In the genomic region with DNA sequence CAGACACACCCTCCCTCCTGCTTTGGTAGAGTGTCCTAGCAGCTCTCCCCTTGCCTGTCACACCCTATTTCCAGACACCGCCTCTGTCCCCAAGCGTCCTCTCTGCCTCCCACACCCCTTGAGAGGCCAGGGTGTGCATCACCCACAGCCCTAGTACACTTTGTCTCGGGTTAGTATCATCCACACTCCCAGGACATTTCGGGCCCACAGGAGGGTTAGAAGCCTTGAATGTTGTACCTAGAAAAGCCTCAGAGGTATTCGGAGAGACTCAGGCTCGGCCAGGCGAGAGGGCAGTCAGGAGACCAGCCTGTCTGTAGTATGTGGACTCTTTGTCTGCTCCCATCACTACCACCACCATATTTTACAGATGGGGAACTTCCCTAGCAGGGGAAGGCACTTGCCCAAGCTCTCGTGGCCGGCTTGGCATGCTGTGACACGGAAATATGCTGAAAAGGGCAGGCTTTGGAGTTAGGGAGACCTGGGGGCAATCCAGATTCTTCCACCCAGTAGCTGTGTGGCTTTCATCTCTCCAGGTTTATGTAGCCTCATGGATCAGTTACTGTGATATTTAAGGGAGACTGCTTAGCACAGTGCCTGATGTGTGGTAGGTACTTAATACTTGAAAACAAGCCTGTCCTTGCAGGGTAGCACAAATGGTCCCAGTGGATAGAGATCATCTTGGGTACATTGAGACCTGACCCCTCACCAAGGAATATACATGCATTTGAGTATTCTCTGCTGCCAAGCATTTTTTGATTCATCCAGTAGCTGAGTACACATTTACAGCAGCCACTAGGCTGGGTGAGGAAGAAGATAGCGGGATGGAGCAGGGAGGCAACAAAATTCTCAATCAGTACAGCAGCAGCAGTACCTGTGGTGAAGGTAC, we compare ENCODE assay signal across 8 cellular contexts. TPM values are rescaled to one million over a fixed set of nuclear protein-coding genes. Genes with fewer than 3 reads are reported as not detected.
DNase-seq lines count a peak whose midpoint lies in the region; ATAC-seq, FAIRE-seq and TF ChIP-seq lines count a peak whose summit lies in the region.

No MANE protein-coding gene starts in this region.

- no peaks in the 10 kb centered on the region for H3K9me2 ChIP-seq in OCI-LY1 (ENCODE audit: low read depth, low read length)

- no peak overlapping the region for H2BK20ac ChIP-seq in H1 (ENCODE audit: low read length)

- H3K14ac ChIP-seq in H1 (ENCODE audit: insufficient read length) = no peak overlapping the region

- no peak for TF ChIP-seq POLR2A in H1 (IDR thresholded peaks at IDR 0.05; ENCODE audit: control extremely low read depth in 1 of 2, low read depth in 2 of 2, low read length in 2 of 2)

- H4K5ac ChIP-seq in H1 (ENCODE audit: insufficient read length, low read depth, low read length) = no peak overlapping the region

- H3K23ac ChIP-seq in H1 (ENCODE audit: insufficient read length) = no peak overlapping the region

- no peak for TF ChIP-seq EP300 in H1 (IDR thresholded peaks at IDR 0.05; ENCODE audit: borderline replicate concordance in 1 of 2, low read depth in 2 of 2, low read length in 2 of 2)

- no peaks in the 10 kb centered on the region for H3K27me3 Mint-ChIP-seq in CD4-positive, CD25-positive, alpha-beta regulatory T cell

- H4K91ac ChIP-seq in H1 (replicated peaks; ENCODE audit: insufficient read length, low read length) = no peak overlapping the region

- ATAC-seq in CD4-positive, CD25-positive, alpha-beta regulatory T cell (ENCODE audit: low read depth in 2 of 2) = no peak
- ATAC-seq in GM18907 (IDR thresholded peaks at IDR 0.05; ENCODE audit: unreplicated experiment) (no peak), HG03571 (IDR thresholded peaks at IDR 0.05; ENCODE audit: unreplicated experiment) (no peak)

- no peak overlapping the region for H2AK5ac ChIP-seq in H1 (ENCODE audit: low read depth, low read length)

- H3K4me1 Mint-ChIP-seq in CD4-positive, CD25-positive, alpha-beta regulatory T cell = peaks cover 12 to 58% (median 41%) of the 10 kb centered on the region in 4 donors

- peaks cover 44% of the 10 kb centered on the region for H3K4me1 ChIP-seq in CD4-positive, CD25-positive, alpha-beta regulatory T cell (ENCODE audit: control insufficient read depth, insufficient read depth, low read length, poor library complexity, severe bottlenecking)
- peaks cover 33% of the 10 kb centered on the region for H3K4me1 ChIP-seq in OCI-LY1 (ENCODE audit: insufficient read depth, low read length, severe bottlenecking)
- peaks cover 0 to 14% (median 10%) of the 10 kb centered on the region in 4 experiments; a peak in 6 of 7 replicates for H3K4me1 ChIP-seq in H1 (replicated peaks in 1 of 4; ENCODE audit: control insufficient read depth in 3 of 4, insufficient read depth in 4 of 4, low read length in 3 of 4)
- peaks cover 21% of the 10 kb centered on the region for H3K4me1 ChIP-seq in neuron (ENCODE audit: insufficient read depth, low read length)

- H3K79me1 ChIP-seq in H1 (ENCODE audit: low read depth, low read length) = peaks cover 14% of the 10 kb centered on the region

- H2BK120ac ChIP-seq in H1 (replicated peaks; ENCODE audit: low read depth, low read length) = no peak overlapping the region

- no peaks in the 10 kb centered on the region for H3F3A ChIP-seq in OCI-LY1 (ENCODE audit: insufficient read depth, low read length)

- H2AFZ ChIP-seq in OCI-LY1 (ENCODE audit: low read length) (no peak overlapping the region), H1 (ENCODE audit: low read length) (no peak overlapping the region), neuron (ENCODE audit: low read depth, low read length) (no peak overlapping the region)

- H3K36me3 Mint-ChIP-seq in CD4-positive, CD25-positive, alpha-beta regulatory T cell = peaks cover 36% of the 10 kb centered on the region

- TF ChIP-seq CTCF in OCI-LY1 (IDR thresholded peaks at IDR 0.05; ENCODE audit: low read length) = no peak
- no peak for TF ChIP-seq CTCF in H1 (IDR thresholded peaks at IDR 0.05; ENCODE audit: control extremely low read depth in 1 of 3, insufficient read depth in 1 of 3, low read depth in 1 of 3, low read length in 3 of 3)

- peaks cover 29% of the 10 kb centered on the region for H3K36me3 ChIP-seq in CD4-positive, CD25-positive, alpha-beta regulatory T cell (ENCODE audit: control insufficient read depth, insufficient read depth, low read length)
- H3K36me3 ChIP-seq in OCI-LY1 (ENCODE audit: insufficient read depth, low read length) (peaks cover 34% of the 10 kb centered on the region), H1 (ENCODE audit: control insufficient read depth in 2 of 4, insufficient read depth in 4 of 4, low read length in 3 of 4) (peaks cover 6 to 22% (median 15%) of the 10 kb centered on the region in 4 experiments), neuron (ENCODE audit: insufficient read depth, low read length) (peaks cover 35% of the 10 kb centered on the region)

- H3K4me3 Mint-ChIP-seq in CD4-positive, CD25-positive, alpha-beta regulatory T cell = peak overlapping the region; percentile 95 to 100 (median 96)

- no peak overlapping the region for H2BK15ac ChIP-seq in H1 (ENCODE audit: low read length)

- peak overlapping the region; percentile 54 for H3K4ac ChIP-seq in H1 (replicated peaks; ENCODE audit: insufficient read length, low read depth, low read length)

- no peak overlapping the region for H3K18ac ChIP-seq in H1 (ENCODE audit: extremely low read depth, low read length)

- H3K4me3 ChIP-seq in CD4-positive, CD25-positive, alpha-beta regulatory T cell (ENCODE audit: low read depth, low read length) = peak overlapping the region; percentile 76
- peak overlapping the region; percentile 82 for H3K4me3 ChIP-seq in OCI-LY1 (ENCODE audit: low read depth, low read length, poor library complexity, severe bottlenecking)
- H3K4me3 ChIP-seq in H1 (ENCODE audit: extremely low read depth in 1 of 4, insufficient read depth in 2 of 4, low read depth in 3 of 4, low read length in 4 of 4) = peak overlapping the region; percentile 90 to 97 (median 91); a peak in 7 of 8 replicates
- H3K4me3 ChIP-seq in neuron (ENCODE audit: low read length) = peak overlapping the region; percentile 86

- no peak for FAIRE-seq in H1 (lab: Jason Lieb, UNC)

- CTCF ChIA-PET in H1 (lab: Charles Lee; ENCODE audit: partially characterized antibody) = interaction anchor here (0.8 to 3.9 kb wide), 11 partner anchors 9 to 590 kb away, joined by 3 to 37 read pairs (median 8); no protein-coding TSS in a partner anchor

- WGBS in H1 (ENCODE audit: extremely low coverage in 1 of 2, insufficient coverage in 1 of 2, insufficient read length in 1 of 2, insufficient replicate concordance in 2 of 2, low coverage in 1 of 2, low lambda C conversion rate in 2 of 2, missing lambda C conversion rate in 1 of 2), 2 experiments = 75% methylated on average over 11 of the region's 11 CpGs; no CpG with 5 or more reads in 1 of the 2 experiments

- no peak overlapping the region; the same call in 1 of the 2 replicates for H4K8ac ChIP-seq in H1 (ENCODE audit: extremely low read depth, insufficient read depth, low read length)

- H3K9me3 ChIP-seq in CD4-positive, CD25-positive, alpha-beta regulatory T cell (ENCODE audit: control insufficient read depth in 2 of 2, low read length in 2 of 2) = no peaks in the 10 kb centered on the region
- H3K9me3 ChIP-seq in OCI-LY1 (ENCODE audit: low read length) = no peaks in the 10 kb centered on the region
- no peaks in the 10 kb centered on the region for H3K9me3 ChIP-seq in H1 (ENCODE audit: insufficient read depth in 2 of 2, low read depth in 1 of 2, low read length in 1 of 2)
- H3K9me3 ChIP-seq in neuron (ENCODE audit: low read length) = peaks cover 3% of the 10 kb centered on the region

- peaks cover 14% of the 10 kb centered on the region for H3K23me2 ChIP-seq in H1 (ENCODE audit: low read depth, low read length)

- no peaks in the 10 kb centered on the region for H3K9me3 Mint-ChIP-seq in CD4-positive, CD25-positive, alpha-beta regulatory T cell

- no peak overlapping the region for H2BK12ac ChIP-seq in H1 (ENCODE audit: low read depth, low read length)

- H3K56ac ChIP-seq in H1 (replicated peaks; ENCODE audit: insufficient read length, low read depth, low read length) = no peak overlapping the region

- H3K27ac Mint-ChIP-seq in CD4-positive, CD25-positive, alpha-beta regulatory T cell = peak overlapping the region; percentile 12 to 96 (median 95)

- H3K9ac ChIP-seq in OCI-LY1 (ENCODE audit: low read length) = peak overlapping the region; percentile 93
- H3K9ac ChIP-seq in H1 (replicated peaks in 1 of 4; ENCODE audit: extremely low read depth in 1 of 4, low read depth in 3 of 4, low read length in 3 of 4) = peak overlapping the region in 2 of 4 experiments; percentile 85; a peak in 3 of 7 replicates

- DNase-seq in CD4-positive, CD25-positive, alpha-beta regulatory T cell = no peak
- peak in 1 of 2 experiments; percentile 19 for DNase-seq in H1 (ENCODE audit: low read depth in 1 of 2, low spot score in 2 of 2)
- DNase-seq in NCI-H1694 (lab: John Stamatoyannopoulos, UW) = no peak
- DNase-seq in NCI-H2029 (lab: John Stamatoyannopoulos, UW) = no peak

- TF ChIP-seq RAD21 in H1 (IDR thresholded peaks at IDR 0.05 in 1 of 2, conservative IDR thresholded peaks at IDR 0.05 in 1 of 2; ENCODE audit: low read depth in 2 of 2, low read length in 2 of 2) = no peak

- POLR2A ChIA-PET in H1 (lab: Charles Lee; ENCODE audit: partially characterized antibody) = interaction anchor here (0.5 to 4.7 kb wide), 17 partner anchors 8 to 242 kb away, joined by 3 to 46 read pairs (median 4); partner anchors contain the start of genes LSM3 and XPC

- no peaks in the 10 kb centered on the region for H3K27me3 ChIP-seq in CD4-positive, CD25-positive, alpha-beta regulatory T cell (ENCODE audit: control insufficient read depth, insufficient read depth, low read length)
- no peaks in the 10 kb centered on the region for H3K27me3 ChIP-seq in OCI-LY1 (ENCODE audit: insufficient read depth, low read length)
- H3K27me3 ChIP-seq in H1 (replicated peaks in 1 of 4; ENCODE audit: control insufficient read depth in 3 of 4, extremely low read depth in 1 of 4, insufficient read depth in 3 of 4, low read length in 3 of 4) = no peaks in the 10 kb centered on the region
- H3K27me3 ChIP-seq in neuron (ENCODE audit: insufficient read depth, low read length) = no peaks in the 10 kb centered on the region

- H4K20me1 ChIP-seq in OCI-LY1 (ENCODE audit: insufficient read depth, low read length) = no peaks in the 10 kb centered on the region
- H4K20me1 ChIP-seq in H1 (replicated peaks in 1 of 2; ENCODE audit: control insufficient read depth in 1 of 2, insufficient read depth in 2 of 2, low read length in 2 of 2) = peaks cover 2 to 15% of the 10 kb centered on the region in 2 experiments

- H3K27ac ChIP-seq in CD4-positive, CD25-positive, alpha-beta regulatory T cell (ENCODE audit: insufficient read depth, low read length, poor library complexity, severe bottlenecking) = no peak overlapping the region
- H3K27ac ChIP-seq in OCI-LY1 (ENCODE audit: low read depth, low read length, poor library complexity, severe bottlenecking) = no peak overlapping the region
- no peak overlapping the region for H3K27ac ChIP-seq in H1 (ENCODE audit: low read depth, low read length)

- H3K4me2 ChIP-seq in OCI-LY1 (ENCODE audit: low read length) (peak overlapping the region; percentile 92), H1 (ENCODE audit: insufficient read depth in 1 of 2, low read depth in 2 of 2, low read length in 2 of 2) (peak overlapping the region; percentile 96 to 99)

- H3K79me2 ChIP-seq in OCI-LY1 (ENCODE audit: insufficient read depth, low read length) = peaks cover 21% of the 10 kb centered on the region; the same call in 1 of the 2 replicates
- peaks cover 7 to 33% of the 10 kb centered on the region in 2 experiments for H3K79me2 ChIP-seq in H1 (ENCODE audit: control insufficient read depth in 1 of 2, insufficient read depth in 2 of 2, low read length in 2 of 2)

- H2BK5ac ChIP-seq in H1 (ENCODE audit: low read depth, low read length) = no peak overlapping the region

RNA-seq across cellular contexts. Expression of gene TMEM43, which starts 1.4 kb away (rescaled TPM):
- total RNA-seq in CD4-positive, CD25-positive, alpha-beta regulatory T cell = 50.2 TPM
- polyA plus RNA-seq in CD4-positive, CD25-positive, alpha-beta regulatory T cell = 10 to 100 TPM; 73.7 to 81.0 (median 76.3) TPM
- 27.0 and 27.4 TPM in 2 replicates for total RNA-seq in H1 (2021; fragmentation: NEBNext Ultra II Directional; extraction: Animal tissue kit (Norgen Biotek cat#: 25700))
- polyA plus RNA-seq in H1 (2011; rRNA removed) = 33.7 and 38.2 TPM in 2 replicates
- polyA plus RNA-seq in H1 (2011; cell fraction: cytosol; rRNA removed) = 33.9 TPM
- 39.5 TPM for polyA plus RNA-seq in H1 (2011; cell fraction: nucleus; rRNA removed)
- 21.2 to 24.6 TPM (median 23.9 TPM) in 4 replicates for polyA plus RNA-seq in H1 (2012, experiment 1 of 2)
- 22.3 TPM for polyA plus RNA-seq in H1 (2012, experiment 2 of 2)
- 34.5 TPM for polyA plus RNA-seq in H1 (2013, experiment 1 of 2)
- polyA plus RNA-seq in H1 (2013, experiment 2 of 2) = 37.3 TPM
- polyA minus RNA-seq in H1 (2011; rRNA and poly(A)+ RNA removed) = 35.2 and 35.8 TPM in 2 replicates
- 14.5 TPM for polyA minus RNA-seq in H1 (2011; cell fraction: cytosol; rRNA and poly(A)+ RNA removed)
- 13.5 TPM for polyA minus RNA-seq in H1 (2011; cell fraction: nucleus; rRNA and poly(A)+ RNA removed)

RNA-seq across cellular contexts. Expression of gene CHCHD4, which starts 1.6 kb away (rescaled TPM):
- 3.6 TPM for total RNA-seq in CD4-positive, CD25-positive, alpha-beta regulatory T cell
- 10 to 100 TPM; 10.3 to 21.1 (median 16.5) TPM for polyA plus RNA-seq in CD4-positive, CD25-positive, alpha-beta regulatory T cell
- total RNA-seq in H1 (2021; fragmentation: NEBNext Ultra II Directional; extraction: Animal tissue kit (Norgen Biotek cat#: 25700)) = 20.6 and 22.3 TPM in 2 replicates
- 10.8 and 15.0 TPM in 2 replicates for polyA plus RNA-seq in H1 (2011; rRNA removed)
- polyA plus RNA-seq in H1 (2011; cell fraction: cytosol; rRNA removed) = 17.2 TPM
- 4.9 TPM for polyA plus RNA-seq in H1 (2011; cell fraction: nucleus; rRNA removed)
- polyA plus RNA-seq in H1 (2012, experiment 1 of 2) = 17.2 to 24.5 TPM (median 20.8 TPM) in 4 replicates
- polyA plus RNA-seq in H1 (2012, experiment 2 of 2) = 13.2 TPM
- 17.2 TPM for polyA plus RNA-seq in H1 (2013, experiment 1 of 2)
- polyA plus RNA-seq in H1 (2013, experiment 2 of 2) = 16.3 TPM
- polyA minus RNA-seq in H1 (2011; rRNA and poly(A)+ RNA removed) = 9.8 and 11.9 TPM in 2 replicates
- polyA minus RNA-seq in H1 (2011; cell fraction: cytosol; rRNA and poly(A)+ RNA removed) = 8.6 TPM
- 4.8 TPM for polyA minus RNA-seq in H1 (2011; cell fraction: nucleus; rRNA and poly(A)+ RNA removed)

RNA-seq across cellular contexts. Expression of gene XPC, which starts 52.1 kb away (rescaled TPM):
- 75.5 TPM for total RNA-seq in CD4-positive, CD25-positive, alpha-beta regulatory T cell
- polyA plus RNA-seq in CD4-positive, CD25-positive, alpha-beta regulatory T cell = 10 to 100 TPM; 31.3 to 42.7 (median 36.9) TPM
- total RNA-seq in H1 (2021; fragmentation: NEBNext Ultra II Directional; extraction: Animal tissue kit (Norgen Biotek cat#: 25700)) = 27.3 and 27.7 TPM in 2 replicates
- 8.8 and 13.0 TPM in 2 replicates for polyA plus RNA-seq in H1 (2011; rRNA removed)
- polyA plus RNA-seq in H1 (2011; cell fraction: cytosol; rRNA removed) = 14.6 TPM
- polyA plus RNA-seq in H1 (2011; cell fraction: nucleus; rRNA removed) = 25.3 TPM
- 25.3 to 31.0 TPM (median 28.3 TPM) in 4 replicates for polyA plus RNA-seq in H1 (2012, experiment 1 of 2)
- 5.1 TPM for polyA plus RNA-seq in H1 (2012, experiment 2 of 2)
- polyA plus RNA-seq in H1 (2013, experiment 1 of 2) = 20.2 TPM
- 20.5 TPM for polyA plus RNA-seq in H1 (2013, experiment 2 of 2)
- 19.7 and 22.0 TPM in 2 replicates for polyA minus RNA-seq in H1 (2011; rRNA and poly(A)+ RNA removed)
- polyA minus RNA-seq in H1 (2011; cell fraction: cytosol; rRNA and poly(A)+ RNA removed) = 15.0 TPM
- polyA minus RNA-seq in H1 (2011; cell fraction: nucleus; rRNA and poly(A)+ RNA removed) = 30.3 TPM

RNA-seq across cellular contexts. Expression of gene LSM3, which starts 52.4 kb away (rescaled TPM):
- total RNA-seq in CD4-positive, CD25-positive, alpha-beta regulatory T cell = 6.6 TPM
- 10 to 100 TPM; 19.1 to 25.7 (median 22.9) TPM for polyA plus RNA-seq in CD4-positive, CD25-positive, alpha-beta regulatory T cell
- total RNA-seq in H1 (2021; fragmentation: NEBNext Ultra II Directional; extraction: Animal tissue kit (Norgen Biotek cat#: 25700)) = 24.8 and 25.4 TPM in 2 replicates
- 3.4 and 7.1 TPM in 2 replicates for polyA plus RNA-seq in H1 (2011; rRNA removed)
- polyA plus RNA-seq in H1 (2011; cell fraction: cytosol; rRNA removed) = 15.4 TPM
- 1.3 TPM for polyA plus RNA-seq in H1 (2011; cell fraction: nucleus; rRNA removed)
- 16.4 to 38.9 TPM (median 17.3 TPM) in 4 replicates for polyA plus RNA-seq in H1 (2012, experiment 1 of 2)
- polyA plus RNA-seq in H1 (2012, experiment 2 of 2) = 21.4 TPM
- polyA plus RNA-seq in H1 (2013, experiment 1 of 2) = 35.7 TPM
- 36.0 TPM for polyA plus RNA-seq in H1 (2013, experiment 2 of 2)
- polyA minus RNA-seq in H1 (2011; rRNA and poly(A)+ RNA removed) = 1.9 and 2.8 TPM in 2 replicates
- 2.4 TPM for polyA minus RNA-seq in H1 (2011; cell fraction: cytosol; rRNA and poly(A)+ RNA removed)
- polyA minus RNA-seq in H1 (2011; cell fraction: nucleus; rRNA and poly(A)+ RNA removed) = 7.5 TPM
